In the genomic region with DNA sequence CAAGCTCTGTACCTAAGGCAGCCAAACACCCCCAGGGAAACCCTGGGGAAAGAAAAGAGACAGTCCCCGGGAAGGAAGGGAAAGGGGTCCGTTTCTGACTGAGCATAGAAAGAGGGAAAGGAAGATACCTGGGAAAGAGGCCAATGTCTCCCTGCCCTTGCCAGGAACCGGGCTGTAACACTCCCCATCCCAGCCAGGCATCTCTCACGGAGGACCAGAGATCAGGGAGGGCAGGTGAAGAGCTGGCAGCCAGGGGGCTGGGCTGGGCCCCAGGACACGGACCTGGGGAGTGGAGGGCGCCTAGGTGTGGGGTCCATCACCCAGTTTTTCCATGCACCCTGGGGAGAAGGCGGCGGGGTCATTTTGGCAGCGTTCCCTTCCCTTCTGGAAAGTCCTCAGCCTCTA, we compare ENCODE assay signal across 1 cellular context.
TF ChIP-seq lines count a peak whose summit lies in the region.

No MANE protein-coding gene starts in this region.

TF ChIP-seq in IMR-90, 13 proteins besides CTCF, POLR2A, EP300 and RAD21 (continued from another document):
- TF ChIP-seq RCOR1 (IDR thresholded peaks at IDR 0.05; ENCODE audit: insufficient replicate concordance, low read length): no peak
- TF ChIP-seq CEBPB (IDR thresholded peaks at IDR 0.05; ENCODE audit: low read depth, low read length): no peak
- TF ChIP-seq, protein P1, sequence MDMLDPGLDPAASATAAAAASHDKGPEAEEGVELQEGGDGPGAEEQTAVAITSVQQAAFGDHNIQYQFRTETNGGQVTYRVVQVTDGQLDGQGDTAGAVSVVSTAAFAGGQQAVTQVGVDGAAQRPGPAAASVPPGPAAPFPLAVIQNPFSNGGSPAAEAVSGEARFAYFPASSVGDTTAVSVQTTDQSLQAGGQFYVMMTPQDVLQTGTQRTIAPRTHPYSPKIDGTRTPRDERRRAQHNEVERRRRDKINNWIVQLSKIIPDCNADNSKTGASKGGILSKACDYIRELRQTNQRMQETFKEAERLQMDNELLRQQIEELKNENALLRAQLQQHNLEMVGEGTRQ (IDR thresholded peaks at IDR 0.05; ENCODE audit: low read depth, low read length): no peak
